In the genomic region with DNA sequence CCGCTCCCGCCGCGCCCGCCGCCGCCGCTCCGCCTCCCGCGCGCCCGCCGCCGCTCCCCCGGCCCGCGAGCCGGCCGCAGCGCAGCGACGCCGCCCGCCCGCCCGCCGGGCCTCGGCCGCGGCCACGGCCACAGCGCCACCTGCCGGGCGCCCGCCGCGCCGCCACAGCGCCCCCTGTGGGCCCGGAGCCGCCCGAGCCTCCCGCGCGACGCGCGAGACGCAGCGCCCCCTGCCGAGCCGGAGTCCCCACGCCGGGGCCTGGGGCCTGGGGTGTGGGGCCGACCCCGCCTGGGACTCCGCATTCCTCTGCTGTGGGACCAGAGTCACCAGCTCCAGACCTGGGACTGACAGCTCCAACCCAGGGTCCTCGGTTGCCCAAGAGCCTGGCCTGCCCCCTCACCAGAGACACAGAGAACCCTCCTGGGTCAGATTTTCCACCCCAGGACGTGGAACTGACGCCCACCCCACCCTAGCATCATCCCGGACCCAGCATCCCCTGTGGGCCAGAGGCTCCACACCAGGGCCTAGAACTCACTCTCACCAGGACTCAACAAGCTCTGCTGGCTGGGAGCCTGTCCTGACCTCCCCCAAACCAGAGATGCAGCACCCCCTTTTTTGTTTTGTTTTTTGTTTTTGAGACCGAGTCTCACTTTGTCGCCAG, we compare ENCODE assay signal across 1 cellular context.
TF ChIP-seq lines count a peak whose summit lies in the region.

A gene with protein sequence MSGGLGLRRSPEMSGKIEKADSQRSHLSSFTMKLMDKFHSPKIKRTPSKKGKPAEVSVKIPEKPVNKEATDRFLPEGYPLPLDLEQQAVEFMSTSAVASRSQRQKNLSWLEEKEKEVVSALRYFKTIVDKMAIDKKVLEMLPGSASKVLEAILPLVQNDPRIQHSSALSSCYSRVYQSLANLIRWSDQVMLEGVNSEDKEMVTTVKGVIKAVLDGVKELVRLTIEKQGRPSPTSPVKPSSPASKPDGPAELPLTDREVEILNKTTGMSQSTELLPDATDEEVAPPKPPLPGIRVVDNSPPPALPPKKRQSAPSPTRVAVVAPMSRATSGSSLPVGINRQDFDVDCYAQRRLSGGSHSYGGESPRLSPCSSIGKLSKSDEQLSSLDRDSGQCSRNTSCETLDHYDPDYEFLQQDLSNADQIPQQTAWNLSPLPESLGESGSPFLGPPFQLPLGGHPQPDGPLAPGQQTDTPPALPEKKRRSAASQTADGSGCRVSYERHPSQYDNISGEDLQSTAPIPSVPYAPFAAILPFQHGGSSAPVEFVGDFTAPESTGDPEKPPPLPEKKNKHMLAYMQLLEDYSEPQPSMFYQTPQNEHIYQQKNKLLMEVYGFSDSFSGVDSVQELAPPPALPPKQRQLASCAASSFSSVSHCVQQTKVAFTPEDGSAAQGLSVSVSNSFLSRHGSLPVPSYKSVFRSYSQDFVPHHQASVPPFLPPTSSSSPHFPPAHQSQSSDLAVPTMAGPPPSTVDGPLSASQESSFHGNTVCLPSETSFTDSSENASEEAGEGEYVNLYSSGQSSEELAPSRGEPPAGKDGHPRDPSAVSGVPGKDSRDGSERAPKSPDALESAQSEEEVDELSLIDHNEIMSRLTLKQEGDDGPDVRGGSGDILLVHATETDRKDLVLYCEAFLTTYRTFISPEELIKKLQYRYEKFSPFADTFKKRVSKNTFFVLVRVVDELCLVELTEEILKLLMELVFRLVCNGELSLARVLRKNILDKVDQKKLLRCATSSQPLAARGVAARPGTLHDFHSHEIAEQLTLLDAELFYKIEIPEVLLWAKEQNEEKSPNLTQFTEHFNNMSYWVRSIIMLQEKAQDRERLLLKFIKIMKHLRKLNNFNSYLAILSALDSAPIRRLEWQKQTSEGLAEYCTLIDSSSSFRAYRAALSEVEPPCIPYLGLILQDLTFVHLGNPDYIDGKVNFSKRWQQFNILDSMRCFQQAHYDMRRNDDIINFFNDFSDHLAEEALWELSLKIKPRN (N-terminal part only) (minus strand): TSS at position 89 of the 661 bp plus-strand sequence. CDS start 246 bp downstream, outside the sequence.

TF ChIP-seq in GM12878, 131 proteins besides CTCF, POLR2A, EP300 and RAD21 (continued from another document and continues in another):
- TF ChIP-seq, protein P1, sequence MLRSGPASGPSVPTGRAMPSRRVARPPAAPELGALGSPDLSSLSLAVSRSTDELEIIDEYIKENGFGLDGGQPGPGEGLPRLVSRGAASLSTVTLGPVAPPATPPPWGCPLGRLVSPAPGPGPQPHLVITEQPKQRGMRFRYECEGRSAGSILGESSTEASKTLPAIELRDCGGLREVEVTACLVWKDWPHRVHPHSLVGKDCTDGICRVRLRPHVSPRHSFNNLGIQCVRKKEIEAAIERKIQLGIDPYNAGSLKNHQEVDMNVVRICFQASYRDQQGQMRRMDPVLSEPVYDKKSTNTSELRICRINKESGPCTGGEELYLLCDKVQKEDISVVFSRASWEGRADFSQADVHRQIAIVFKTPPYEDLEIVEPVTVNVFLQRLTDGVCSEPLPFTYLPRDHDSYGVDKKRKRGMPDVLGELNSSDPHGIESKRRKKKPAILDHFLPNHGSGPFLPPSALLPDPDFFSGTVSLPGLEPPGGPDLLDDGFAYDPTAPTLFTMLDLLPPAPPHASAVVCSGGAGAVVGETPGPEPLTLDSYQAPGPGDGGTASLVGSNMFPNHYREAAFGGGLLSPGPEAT (IDR thresholded peaks at IDR 0.05; ENCODE audit: low read depth) = no peak
- no peak for TF ChIP-seq BMI1 (IDR thresholded peaks at IDR 0.05; ENCODE audit: borderline replicate concordance)
- no peak for TF ChIP-seq FOXK2 (IDR thresholded peaks at IDR 0.05)
- TF ChIP-seq, protein P2, sequence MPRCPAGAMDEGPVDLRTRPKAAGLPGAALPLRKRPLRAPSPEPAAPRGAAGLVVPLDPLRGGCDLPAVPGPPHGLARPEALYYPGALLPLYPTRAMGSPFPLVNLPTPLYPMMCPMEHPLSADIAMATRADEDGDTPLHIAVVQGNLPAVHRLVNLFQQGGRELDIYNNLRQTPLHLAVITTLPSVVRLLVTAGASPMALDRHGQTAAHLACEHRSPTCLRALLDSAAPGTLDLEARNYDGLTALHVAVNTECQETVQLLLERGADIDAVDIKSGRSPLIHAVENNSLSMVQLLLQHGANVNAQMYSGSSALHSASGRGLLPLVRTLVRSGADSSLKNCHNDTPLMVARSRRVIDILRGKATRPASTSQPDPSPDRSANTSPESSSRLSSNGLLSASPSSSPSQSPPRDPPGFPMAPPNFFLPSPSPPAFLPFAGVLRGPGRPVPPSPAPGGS (IDR thresholded peaks at IDR 0.05; ENCODE audit: borderline replicate concordance, insufficient read depth, low read depth, low read length, poor library complexity, severe bottlenecking) = no peak
- no peak for TF ChIP-seq ATF7 (IDR thresholded peaks at IDR 0.05; ENCODE audit: low read depth)
- TF ChIP-seq, protein P3, sequence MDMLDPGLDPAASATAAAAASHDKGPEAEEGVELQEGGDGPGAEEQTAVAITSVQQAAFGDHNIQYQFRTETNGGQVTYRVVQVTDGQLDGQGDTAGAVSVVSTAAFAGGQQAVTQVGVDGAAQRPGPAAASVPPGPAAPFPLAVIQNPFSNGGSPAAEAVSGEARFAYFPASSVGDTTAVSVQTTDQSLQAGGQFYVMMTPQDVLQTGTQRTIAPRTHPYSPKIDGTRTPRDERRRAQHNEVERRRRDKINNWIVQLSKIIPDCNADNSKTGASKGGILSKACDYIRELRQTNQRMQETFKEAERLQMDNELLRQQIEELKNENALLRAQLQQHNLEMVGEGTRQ (IDR thresholded peaks at IDR 0.05; ENCODE audit: borderline replicate concordance, low read depth, low read length) = no peak
- TF ChIP-seq BACH1 (IDR thresholded peaks at IDR 0.05; ENCODE audit: borderline replicate concordance) = 0 out of 2 replicates have a peak, but pooled peaks have one; percentile 16
- TF ChIP-seq, protein P4, sequence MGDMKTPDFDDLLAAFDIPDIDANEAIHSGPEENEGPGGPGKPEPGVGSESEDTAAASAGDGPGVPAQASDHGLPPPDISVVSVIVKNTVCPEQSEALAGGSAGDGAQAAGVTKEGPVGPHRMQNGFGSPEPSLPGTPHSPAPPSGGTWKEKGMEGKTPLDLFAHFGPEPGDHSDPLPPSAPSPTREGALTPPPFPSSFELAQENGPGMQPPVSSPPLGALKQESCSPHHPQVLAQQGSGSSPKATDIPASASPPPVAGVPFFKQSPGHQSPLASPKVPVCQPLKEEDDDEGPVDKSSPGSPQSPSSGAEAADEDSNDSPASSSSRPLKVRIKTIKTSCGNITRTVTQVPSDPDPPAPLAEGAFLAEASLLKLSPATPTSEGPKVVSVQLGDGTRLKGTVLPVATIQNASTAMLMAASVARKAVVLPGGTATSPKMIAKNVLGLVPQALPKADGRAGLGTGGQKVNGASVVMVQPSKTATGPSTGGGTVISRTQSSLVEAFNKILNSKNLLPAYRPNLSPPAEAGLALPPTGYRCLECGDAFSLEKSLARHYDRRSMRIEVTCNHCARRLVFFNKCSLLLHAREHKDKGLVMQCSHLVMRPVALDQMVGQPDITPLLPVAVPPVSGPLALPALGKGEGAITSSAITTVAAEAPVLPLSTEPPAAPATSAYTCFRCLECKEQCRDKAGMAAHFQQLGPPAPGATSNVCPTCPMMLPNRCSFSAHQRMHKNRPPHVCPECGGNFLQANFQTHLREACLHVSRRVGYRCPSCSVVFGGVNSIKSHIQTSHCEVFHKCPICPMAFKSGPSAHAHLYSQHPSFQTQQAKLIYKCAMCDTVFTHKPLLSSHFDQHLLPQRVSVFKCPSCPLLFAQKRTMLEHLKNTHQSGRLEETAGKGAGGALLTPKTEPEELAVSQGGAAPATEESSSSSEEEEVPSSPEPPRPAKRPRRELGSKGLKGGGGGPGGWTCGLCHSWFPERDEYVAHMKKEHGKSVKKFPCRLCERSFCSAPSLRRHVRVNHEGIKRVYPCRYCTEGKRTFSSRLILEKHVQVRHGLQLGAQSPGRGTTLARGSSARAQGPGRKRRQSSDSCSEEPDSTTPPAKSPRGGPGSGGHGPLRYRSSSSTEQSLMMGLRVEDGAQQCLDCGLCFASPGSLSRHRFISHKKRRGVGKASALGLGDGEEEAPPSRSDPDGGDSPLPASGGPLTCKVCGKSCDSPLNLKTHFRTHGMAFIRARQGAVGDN (IDR thresholded peaks at IDR 0.05) = no peak
- TF ChIP-seq ZNF274 (IDR thresholded peaks at IDR 0.05; ENCODE audit: insufficient read depth, insufficient read length) = no peak
- TF ChIP-seq POU2F2 (IDR thresholded peaks at IDR 0.05; ENCODE audit: borderline replicate concordance, low read depth, low read length) = 0 out of 3 replicates have a peak, but pooled peaks have one; percentile 69
- TF ChIP-seq BRCA1 (IDR thresholded peaks at IDR 0.05; ENCODE audit: low read depth, low read length) = no peak
- TF ChIP-seq, protein P5, sequence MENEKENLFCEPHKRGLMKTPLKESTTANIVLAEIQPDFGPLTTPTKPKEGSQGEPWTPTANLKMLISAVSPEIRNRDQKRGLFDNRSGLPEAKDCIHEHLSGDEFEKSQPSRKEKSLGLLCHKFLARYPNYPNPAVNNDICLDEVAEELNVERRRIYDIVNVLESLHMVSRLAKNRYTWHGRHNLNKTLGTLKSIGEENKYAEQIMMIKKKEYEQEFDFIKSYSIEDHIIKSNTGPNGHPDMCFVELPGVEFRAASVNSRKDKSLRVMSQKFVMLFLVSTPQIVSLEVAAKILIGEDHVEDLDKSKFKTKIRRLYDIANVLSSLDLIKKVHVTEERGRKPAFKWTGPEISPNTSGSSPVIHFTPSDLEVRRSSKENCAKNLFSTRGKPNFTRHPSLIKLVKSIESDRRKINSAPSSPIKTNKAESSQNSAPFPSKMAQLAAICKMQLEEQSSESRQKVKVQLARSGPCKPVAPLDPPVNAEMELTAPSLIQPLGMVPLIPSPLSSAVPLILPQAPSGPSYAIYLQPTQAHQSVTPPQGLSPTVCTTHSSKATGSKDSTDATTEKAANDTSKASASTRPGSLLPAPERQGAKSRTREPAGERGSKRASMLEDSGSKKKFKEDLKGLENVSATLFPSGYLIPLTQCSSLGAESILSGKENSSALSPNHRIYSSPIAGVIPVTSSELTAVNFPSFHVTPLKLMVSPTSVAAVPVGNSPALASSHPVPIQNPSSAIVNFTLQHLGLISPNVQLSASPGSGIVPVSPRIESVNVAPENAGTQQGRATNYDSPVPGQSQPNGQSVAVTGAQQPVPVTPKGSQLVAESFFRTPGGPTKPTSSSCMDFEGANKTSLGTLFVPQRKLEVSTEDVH (IDR thresholded peaks at IDR 0.05; ENCODE audit: low read depth, partially characterized antibody) = no peak
- no peak for TF ChIP-seq ZNF207 (IDR thresholded peaks at IDR 0.05; ENCODE audit: borderline replicate concordance)
- no peak for TF ChIP-seq LARP7 (IDR thresholded peaks at IDR 0.05)
- TF ChIP-seq, protein P6, sequence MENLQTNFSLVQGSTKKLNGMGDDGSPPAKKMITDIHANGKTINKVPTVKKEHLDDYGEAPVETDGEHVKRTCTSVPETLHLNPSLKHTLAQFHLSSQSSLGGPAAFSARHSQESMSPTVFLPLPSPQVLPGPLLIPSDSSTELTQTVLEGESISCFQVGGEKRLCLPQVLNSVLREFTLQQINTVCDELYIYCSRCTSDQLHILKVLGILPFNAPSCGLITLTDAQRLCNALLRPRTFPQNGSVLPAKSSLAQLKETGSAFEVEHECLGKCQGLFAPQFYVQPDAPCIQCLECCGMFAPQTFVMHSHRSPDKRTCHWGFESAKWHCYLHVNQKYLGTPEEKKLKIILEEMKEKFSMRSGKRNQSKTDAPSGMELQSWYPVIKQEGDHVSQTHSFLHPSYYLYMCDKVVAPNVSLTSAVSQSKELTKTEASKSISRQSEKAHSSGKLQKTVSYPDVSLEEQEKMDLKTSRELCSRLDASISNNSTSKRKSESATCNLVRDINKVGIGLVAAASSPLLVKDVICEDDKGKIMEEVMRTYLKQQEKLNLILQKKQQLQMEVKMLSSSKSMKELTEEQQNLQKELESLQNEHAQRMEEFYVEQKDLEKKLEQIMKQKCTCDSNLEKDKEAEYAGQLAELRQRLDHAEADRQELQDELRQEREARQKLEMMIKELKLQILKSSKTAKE (IDR thresholded peaks at IDR 0.05; ENCODE audit: low read depth, poor library complexity, severe bottlenecking) = no peak
- TF ChIP-seq RB1 (IDR thresholded peaks at IDR 0.05; ENCODE audit: borderline replicate concordance) = no peak
- no peak for TF ChIP-seq KAT2A (conservative IDR thresholded peaks at IDR 0.05; ENCODE audit: control insufficient read depth, low read depth, low read length)
- TF ChIP-seq NR2C2 (IDR thresholded peaks at IDR 0.05; ENCODE audit: borderline replicate concordance, control insufficient read depth, insufficient read length, low read depth) = no peak
- TF ChIP-seq, protein P7, sequence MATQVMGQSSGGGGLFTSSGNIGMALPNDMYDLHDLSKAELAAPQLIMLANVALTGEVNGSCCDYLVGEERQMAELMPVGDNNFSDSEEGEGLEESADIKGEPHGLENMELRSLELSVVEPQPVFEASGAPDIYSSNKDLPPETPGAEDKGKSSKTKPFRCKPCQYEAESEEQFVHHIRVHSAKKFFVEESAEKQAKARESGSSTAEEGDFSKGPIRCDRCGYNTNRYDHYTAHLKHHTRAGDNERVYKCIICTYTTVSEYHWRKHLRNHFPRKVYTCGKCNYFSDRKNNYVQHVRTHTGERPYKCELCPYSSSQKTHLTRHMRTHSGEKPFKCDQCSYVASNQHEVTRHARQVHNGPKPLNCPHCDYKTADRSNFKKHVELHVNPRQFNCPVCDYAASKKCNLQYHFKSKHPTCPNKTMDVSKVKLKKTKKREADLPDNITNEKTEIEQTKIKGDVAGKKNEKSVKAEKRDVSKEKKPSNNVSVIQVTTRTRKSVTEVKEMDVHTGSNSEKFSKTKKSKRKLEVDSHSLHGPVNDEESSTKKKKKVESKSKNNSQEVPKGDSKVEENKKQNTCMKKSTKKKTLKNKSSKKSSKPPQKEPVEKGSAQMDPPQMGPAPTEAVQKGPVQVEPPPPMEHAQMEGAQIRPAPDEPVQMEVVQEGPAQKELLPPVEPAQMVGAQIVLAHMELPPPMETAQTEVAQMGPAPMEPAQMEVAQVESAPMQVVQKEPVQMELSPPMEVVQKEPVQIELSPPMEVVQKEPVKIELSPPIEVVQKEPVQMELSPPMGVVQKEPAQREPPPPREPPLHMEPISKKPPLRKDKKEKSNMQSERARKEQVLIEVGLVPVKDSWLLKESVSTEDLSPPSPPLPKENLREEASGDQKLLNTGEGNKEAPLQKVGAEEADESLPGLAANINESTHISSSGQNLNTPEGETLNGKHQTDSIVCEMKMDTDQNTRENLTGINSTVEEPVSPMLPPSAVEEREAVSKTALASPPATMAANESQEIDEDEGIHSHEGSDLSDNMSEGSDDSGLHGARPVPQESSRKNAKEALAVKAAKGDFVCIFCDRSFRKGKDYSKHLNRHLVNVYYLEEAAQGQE (IDR thresholded peaks at IDR 0.05; ENCODE audit: low read depth, low read length) = no peak
- TF ChIP-seq TCF7 (IDR thresholded peaks at IDR 0.05; ENCODE audit: borderline replicate concordance) = no peak
